Comparison of ENCODE assay signal across 1 cellular context in the genomic region with DNA sequence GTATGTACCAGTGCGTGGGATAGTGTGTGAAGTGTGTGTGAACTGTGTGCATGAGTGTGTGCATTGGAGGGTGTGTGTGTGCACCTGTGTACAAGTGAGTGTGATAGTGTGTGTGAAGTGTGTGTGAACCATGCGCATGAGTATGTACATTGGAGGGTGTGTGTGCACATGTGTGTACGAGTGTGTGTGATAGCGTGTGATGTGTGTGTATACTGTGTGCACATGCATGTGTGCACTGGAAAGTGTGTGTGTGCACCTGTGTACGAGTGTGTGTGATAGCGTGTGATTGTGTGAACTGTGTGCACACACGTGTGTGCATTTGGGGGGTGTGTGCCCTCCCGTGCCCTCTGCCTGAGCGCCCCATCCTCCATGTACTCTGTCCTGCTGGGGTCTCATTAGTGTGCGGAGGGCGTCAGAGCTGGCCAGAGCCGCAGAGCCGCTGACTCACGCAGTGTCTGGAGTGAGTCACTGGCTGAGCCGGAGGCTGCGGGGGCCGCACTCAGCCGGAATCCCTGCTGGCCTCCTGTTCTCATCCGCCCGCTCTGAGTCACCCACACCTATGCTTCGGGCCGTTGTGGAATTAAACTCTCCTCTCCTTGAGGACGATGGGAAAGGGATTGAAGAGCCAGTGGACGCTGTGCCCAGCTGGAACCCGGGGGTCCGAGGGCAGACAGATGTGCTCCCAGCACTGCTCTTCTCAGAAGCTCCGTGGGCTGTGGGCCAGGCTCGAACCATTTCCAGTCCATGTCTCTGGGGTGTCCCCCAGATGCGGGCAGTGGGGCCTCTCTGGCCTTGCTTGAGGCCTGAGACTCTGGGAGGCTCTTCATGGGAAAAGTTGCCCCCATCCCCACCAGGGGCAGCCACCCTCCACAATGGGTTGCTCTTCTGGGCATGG.
TF ChIP-seq lines count a peak whose summit lies in the region.

No MANE protein-coding gene starts in this region.

TF ChIP-seq in GM23338, 12 proteins besides CTCF, POLR2A, EP300 and RAD21 (continued from another document):
- TF ChIP-seq, protein P1, sequence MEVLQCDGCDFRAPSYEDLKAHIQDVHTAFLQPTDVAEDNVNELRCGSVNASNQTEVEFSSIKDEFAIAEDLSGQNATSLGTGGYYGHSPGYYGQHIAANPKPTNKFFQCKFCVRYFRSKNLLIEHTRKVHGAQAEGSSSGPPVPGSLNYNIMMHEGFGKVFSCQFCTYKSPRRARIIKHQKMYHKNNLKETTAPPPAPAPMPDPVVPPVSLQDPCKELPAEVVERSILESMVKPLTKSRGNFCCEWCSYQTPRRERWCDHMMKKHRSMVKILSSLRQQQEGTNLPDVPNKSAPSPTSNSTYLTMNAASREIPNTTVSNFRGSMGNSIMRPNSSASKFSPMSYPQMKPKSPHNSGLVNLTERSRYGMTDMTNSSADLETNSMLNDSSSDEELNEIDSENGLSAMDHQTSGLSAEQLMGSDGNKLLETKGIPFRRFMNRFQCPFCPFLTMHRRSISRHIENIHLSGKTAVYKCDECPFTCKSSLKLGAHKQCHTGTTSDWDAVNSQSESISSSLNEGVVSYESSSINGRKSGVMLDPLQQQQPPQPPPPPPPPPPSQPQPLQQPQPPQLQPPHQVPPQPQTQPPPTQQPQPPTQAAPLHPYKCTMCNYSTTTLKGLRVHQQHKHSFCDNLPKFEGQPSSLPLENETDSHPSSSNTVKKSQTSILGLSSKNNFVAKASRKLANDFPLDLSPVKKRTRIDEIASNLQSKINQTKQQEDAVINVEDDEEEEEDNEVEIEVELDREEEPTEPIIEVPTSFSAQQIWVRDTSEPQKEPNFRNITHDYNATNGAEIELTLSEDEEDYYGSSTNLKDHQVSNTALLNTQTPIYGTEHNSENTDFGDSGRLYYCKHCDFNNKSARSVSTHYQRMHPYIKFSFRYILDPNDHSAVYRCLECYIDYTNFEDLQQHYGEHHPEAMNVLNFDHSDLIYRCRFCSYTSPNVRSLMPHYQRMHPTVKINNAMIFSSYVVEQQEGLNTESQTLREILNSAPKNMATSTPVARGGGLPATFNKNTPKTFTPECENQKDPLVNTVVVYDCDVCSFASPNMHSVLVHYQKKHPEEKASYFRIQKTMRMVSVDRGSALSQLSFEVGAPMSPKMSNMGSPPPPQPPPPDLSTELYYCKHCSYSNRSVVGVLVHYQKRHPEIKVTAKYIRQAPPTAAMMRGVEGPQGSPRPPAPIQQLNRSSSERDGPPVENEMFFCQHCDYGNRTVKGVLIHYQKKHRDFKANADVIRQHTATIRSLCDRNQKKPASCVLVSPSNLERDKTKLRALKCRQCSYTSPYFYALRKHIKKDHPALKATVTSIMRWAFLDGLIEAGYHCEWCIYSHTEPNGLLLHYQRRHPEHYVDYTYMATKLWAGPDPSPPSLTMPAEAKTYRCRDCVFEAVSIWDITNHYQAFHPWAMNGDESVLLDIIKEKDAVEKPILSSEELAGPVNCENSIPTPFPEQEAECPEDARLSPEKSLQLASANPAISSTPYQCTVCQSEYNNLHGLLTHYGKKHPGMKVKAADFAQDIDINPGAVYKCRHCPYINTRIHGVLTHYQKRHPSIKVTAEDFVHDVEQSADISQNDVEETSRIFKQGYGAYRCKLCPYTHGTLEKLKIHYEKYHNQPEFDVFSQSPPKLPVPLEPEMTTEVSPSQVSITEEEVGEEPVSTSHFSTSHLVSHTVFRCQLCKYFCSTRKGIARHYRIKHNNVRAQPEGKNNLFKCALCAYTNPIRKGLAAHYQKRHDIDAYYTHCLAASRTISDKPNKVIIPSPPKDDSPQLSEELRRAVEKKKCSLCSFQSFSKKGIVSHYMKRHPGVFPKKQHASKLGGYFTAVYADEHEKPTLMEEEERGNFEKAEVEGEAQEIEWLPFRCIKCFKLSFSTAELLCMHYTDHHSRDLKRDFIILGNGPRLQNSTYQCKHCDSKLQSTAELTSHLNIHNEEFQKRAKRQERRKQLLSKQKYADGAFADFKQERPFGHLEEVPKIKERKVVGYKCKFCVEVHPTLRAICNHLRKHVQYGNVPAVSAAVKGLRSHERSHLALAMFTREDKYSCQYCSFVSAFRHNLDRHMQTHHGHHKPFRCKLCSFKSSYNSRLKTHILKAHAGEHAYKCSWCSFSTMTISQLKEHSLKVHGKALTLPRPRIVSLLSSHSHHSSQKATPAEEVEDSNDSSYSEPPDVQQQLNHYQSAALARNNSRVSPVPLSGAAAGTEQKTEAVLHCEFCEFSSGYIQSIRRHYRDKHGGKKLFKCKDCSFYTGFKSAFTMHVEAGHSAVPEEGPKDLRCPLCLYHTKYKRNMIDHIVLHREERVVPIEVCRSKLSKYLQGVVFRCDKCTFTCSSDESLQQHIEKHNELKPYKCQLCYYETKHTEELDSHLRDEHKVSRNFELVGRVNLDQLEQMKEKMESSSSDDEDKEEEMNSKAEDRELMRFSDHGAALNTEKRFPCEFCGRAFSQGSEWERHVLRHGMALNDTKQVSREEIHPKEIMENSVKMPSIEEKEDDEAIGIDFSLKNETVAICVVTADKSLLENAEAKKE (CRISPR knock-in tag; IDR thresholded peaks at IDR 0.05): no peak
- no peak for TF ChIP-seq EZH2 (IDR thresholded peaks at IDR 0.05; ENCODE audit: low read depth, unreplicated experiment)
- TF ChIP-seq, protein P2, sequence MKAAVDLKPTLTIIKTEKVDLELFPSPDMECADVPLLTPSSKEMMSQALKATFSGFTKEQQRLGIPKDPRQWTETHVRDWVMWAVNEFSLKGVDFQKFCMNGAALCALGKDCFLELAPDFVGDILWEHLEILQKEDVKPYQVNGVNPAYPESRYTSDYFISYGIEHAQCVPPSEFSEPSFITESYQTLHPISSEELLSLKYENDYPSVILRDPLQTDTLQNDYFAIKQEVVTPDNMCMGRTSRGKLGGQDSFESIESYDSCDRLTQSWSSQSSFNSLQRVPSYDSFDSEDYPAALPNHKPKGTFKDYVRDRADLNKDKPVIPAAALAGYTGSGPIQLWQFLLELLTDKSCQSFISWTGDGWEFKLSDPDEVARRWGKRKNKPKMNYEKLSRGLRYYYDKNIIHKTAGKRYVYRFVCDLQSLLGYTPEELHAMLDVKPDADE (IDR thresholded peaks at IDR 0.05): no peak
- TF ChIP-seq NANOG (IDR thresholded peaks at IDR 0.05; ENCODE audit: borderline replicate concordance): no peak
- TF ChIP-seq STAT1 (IDR thresholded peaks at IDR 0.05; ENCODE audit: unreplicated experiment): no peak
- TF ChIP-seq CREB1 (CRISPR knock-in tag; IDR thresholded peaks at IDR 0.05; ENCODE audit: low read depth): no peak
- no peak for TF ChIP-seq ZNF114 (CRISPR knock-in tag; IDR thresholded peaks at IDR 0.05)
- TF ChIP-seq POLR2AphosphoS5 (IDR thresholded peaks at IDR 0.05; ENCODE audit: low read depth): no peak
